ENCODE assay signal across 10 cellular contexts in the genomic region with DNA sequence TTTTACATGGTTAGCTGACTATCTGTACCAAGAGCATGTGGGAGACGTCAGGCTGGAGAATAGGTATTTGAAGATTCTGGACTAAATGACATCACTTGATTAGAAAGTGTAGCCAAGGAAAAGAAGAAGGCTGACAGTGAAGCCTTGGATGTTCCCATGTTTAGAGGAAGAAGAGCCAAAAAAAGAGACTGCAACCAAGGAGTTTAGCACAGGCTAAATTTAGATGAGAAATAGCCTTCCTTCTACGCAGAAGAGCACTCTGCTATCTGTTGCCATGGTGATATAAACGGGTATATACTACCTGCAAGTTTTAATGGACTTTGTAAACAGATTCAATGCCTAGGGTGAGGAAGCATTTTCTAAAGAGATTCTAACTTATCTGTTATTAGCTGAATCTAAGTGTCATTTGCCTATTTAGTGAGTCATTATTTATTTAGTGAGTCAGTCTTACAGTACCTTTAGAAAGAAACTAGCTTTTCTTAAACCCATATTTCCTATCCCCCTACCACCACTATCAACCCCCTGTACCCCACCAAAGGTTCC.
DNase-seq lines count a peak whose midpoint lies in the region; ATAC-seq and TF ChIP-seq lines count a peak whose summit lies in the region.
"Had no signal": no experiment of that assay in that cellular context is flagged by ENCODE, and none has a peak within 500 bp of the region (broad histone marks: within the 10 kb centered on the region; RNA-seq: fewer than 3 reads in every experiment).

No MANE protein-coding gene starts in this region.

- no peak overlapping the region for H3K4me3 ChIP-seq in stomach

- TF ChIP-seq POLR2A in stomach (IDR thresholded peaks at IDR 0.05) = no peak

- no peak for TF ChIP-seq EP300 in stomach (IDR thresholded peaks at IDR 0.05)

- no peaks in the 10 kb centered on the region for H3K36me3 ChIP-seq in stomach

- POLR2A ChIA-PET in activated CD4-positive, alpha-beta T cell treated with anti-CD3 and anti-CD28 coated beads for 36 hours (lab: Charles Lee) = no interaction called here
- POLR2A ChIA-PET in activated CD4-positive, alpha-beta T cell treated with anti-CD3 and anti-CD28 coated beads, Interleukin-2, amount 10 ng/mL, durations not matched to agents 7 days and 5 days (lab: Charles Lee) = no interaction called here

- H3K27ac ChIP-seq in stomach = peak overlapping the region in 3 of 5 donors; percentile 3 to 51 (median 35)

- intact Hi-C loops in activated CD4-positive, alpha-beta T cell treated with anti-CD3 and anti-CD28 coated beads for 36 hours (cut with DNase I, micrococcal nuclease) = loop anchor here in 1 of 2 experiments (5.0 kb wide), 1 partner anchor 74 kb away; no protein-coding TSS in a partner anchor
- intact Hi-C loops in stomach (cut with DNase I; ENCODE audit: low total_unique reads) = no loop called here

- no peaks in the 10 kb centered on the region for H3K27me3 ChIP-seq in stomach

- H3K4me3 Mint-ChIP-seq in activated CD4-positive, alpha-beta T cell treated with anti-CD3 and anti-CD28 coated beads for 36 hours = no peak overlapping the region
- H3K4me3 Mint-ChIP-seq in activated CD4-positive, alpha-beta T cell treated with anti-CD3 and anti-CD28 coated beads, Interleukin-2, amount 10 ng/mL, durations not matched to agents 7 days and 5 days = no peak overlapping the region
- peak overlapping the region; percentile 56 for H3K4me3 Mint-ChIP-seq in glutamatergic neuron (ENCODE audit: unreplicated experiment)
- H3K4me3 Mint-ChIP-seq: central memory CD8-positive, alpha-beta T cell had no signal

- H3K9me3 Mint-ChIP-seq in activated CD4-positive, alpha-beta T cell treated with anti-CD3 and anti-CD28 coated beads for 36 hours (ENCODE audit: low read depth) = no peaks in the 10 kb centered on the region
- peaks cover 3% of the 10 kb centered on the region for H3K9me3 Mint-ChIP-seq in activated CD4-positive, alpha-beta T cell treated with anti-CD3 and anti-CD28 coated beads, Interleukin-2, amount 10 ng/mL, durations not matched to agents 7 days and 5 days
- H3K9me3 Mint-ChIP-seq in glutamatergic neuron (ENCODE audit: unreplicated experiment) = peaks cover 13% of the 10 kb centered on the region
- H3K9me3 Mint-ChIP-seq: central memory CD8-positive, alpha-beta T cell had no signal

- no peak for ATAC-seq in activated CD4-positive, alpha-beta T cell treated with anti-CD3 and anti-CD28 coated beads for 36 hours
- ATAC-seq in SK-N-SH treated with all-trans-retinoic acid at 6 μM for 48 hours = peak; percentile 32
- no peak for ATAC-seq in HG03442 (IDR thresholded peaks at IDR 0.05; ENCODE audit: unreplicated experiment)

- H3K27me3 Mint-ChIP-seq in activated CD4-positive, alpha-beta T cell treated with anti-CD3 and anti-CD28 coated beads for 36 hours = no peaks in the 10 kb centered on the region
- no peaks in the 10 kb centered on the region for H3K27me3 Mint-ChIP-seq in activated CD4-positive, alpha-beta T cell treated with anti-CD3 and anti-CD28 coated beads, Interleukin-2, amount 10 ng/mL, durations not matched to agents 7 days and 5 days
- peaks cover 8% of the 10 kb centered on the region for H3K27me3 Mint-ChIP-seq in glutamatergic neuron (ENCODE audit: unreplicated experiment)
- H3K27me3 Mint-ChIP-seq: central memory CD8-positive, alpha-beta T cell had no signal

- H3K4me1 ChIP-seq in stomach = peaks cover 0 to 52% (median 27%) of the 10 kb centered on the region in 4 donors

- TF ChIP-seq CTCF in glutamatergic neuron (IDR thresholded peaks at IDR 0.05; ENCODE audit: partially characterized antibody, unreplicated experiment) (no peak), stomach (IDR thresholded peaks at IDR 0.05) (no peak)

- peak overlapping the region; percentile 77 for H3K27ac Mint-ChIP-seq in activated CD4-positive, alpha-beta T cell treated with anti-CD3 and anti-CD28 coated beads for 36 hours
- H3K27ac Mint-ChIP-seq in activated CD4-positive, alpha-beta T cell treated with anti-CD3 and anti-CD28 coated beads, Interleukin-2, amount 10 ng/mL, durations not matched to agents 7 days and 5 days = no peak overlapping the region
- H3K27ac Mint-ChIP-seq in glutamatergic neuron (ENCODE audit: unreplicated experiment) = peak overlapping the region; percentile 100

- no peak for DNase-seq in activated CD4-positive, alpha-beta T cell treated with anti-CD3 and anti-CD28 coated beads for 36 hours
- DNase-seq in activated CD4-positive, alpha-beta T cell treated with anti-CD3 and anti-CD28 coated beads, Interleukin-2, amount 10 ng/mL, durations not matched to agents 7 days and 5 days = no peak
- DNase-seq in glutamatergic neuron (no peak), stomach (no peak), 8988T (no peak), activated T-cell treated with anti-CD3 and anti-CD28 coated beads for 4 hours (no peak)
- DNase-seq: OCI-M1 had no signal

- peaks cover 73% of the 10 kb centered on the region for H3K4me1 Mint-ChIP-seq in activated CD4-positive, alpha-beta T cell treated with anti-CD3 and anti-CD28 coated beads for 36 hours
- peaks cover 53% of the 10 kb centered on the region for H3K4me1 Mint-ChIP-seq in activated CD4-positive, alpha-beta T cell treated with anti-CD3 and anti-CD28 coated beads, Interleukin-2, amount 10 ng/mL, durations not matched to agents 7 days and 5 days
- peaks cover 63% of the 10 kb centered on the region for H3K4me1 Mint-ChIP-seq in glutamatergic neuron (ENCODE audit: low read depth, unreplicated experiment)

- CTCF ChIA-PET in activated CD4-positive, alpha-beta T cell treated with anti-CD3 and anti-CD28 coated beads for 36 hours (lab: Charles Lee) = interaction anchor here (0.5 to 1.6 kb wide), 11 partner anchors 8 to 290 kb away, joined by 3 to 5 read pairs (median 3); no protein-coding TSS in a partner anchor
- CTCF ChIA-PET in activated CD4-positive, alpha-beta T cell treated with anti-CD3 and anti-CD28 coated beads, Interleukin-2, amount 10 ng/mL, durations not matched to agents 7 days and 5 days (lab: Charles Lee) = interaction anchor here (0.9 to 2.3 kb wide), 7 partner anchors 10 to 151 kb away, joined by 3 to 6 read pairs (median 5); no protein-coding TSS in a partner anchor

- H3K9me3 ChIP-seq in stomach = no peaks in the 10 kb centered on the region

- 14 to 29% (median 27%) methylated on average over 3 of the region's 3 CpGs for WGBS in stomach, 5 donors

- H3K36me3 Mint-ChIP-seq in activated CD4-positive, alpha-beta T cell treated with anti-CD3 and anti-CD28 coated beads for 36 hours (ENCODE audit: low read depth) = peaks cover 48% of the 10 kb centered on the region
- peaks cover 61% of the 10 kb centered on the region for H3K36me3 Mint-ChIP-seq in activated CD4-positive, alpha-beta T cell treated with anti-CD3 and anti-CD28 coated beads, Interleukin-2, amount 10 ng/mL, durations not matched to agents 7 days and 5 days (ENCODE audit: low read depth)
- H3K36me3 Mint-ChIP-seq in glutamatergic neuron (ENCODE audit: unreplicated experiment) = no peaks in the 10 kb centered on the region

TF ChIP-seq in SK-N-SH treated with all-trans-retinoic acid at 6 μM for 48 hours, 23 proteins besides CTCF, POLR2A, EP300 and RAD21 (continues in another document):
- TF ChIP-seq TOX (CRISPR knock-in tag; IDR thresholded peaks at IDR 0.05; ENCODE audit: borderline replicate concordance) (no peak), BACH2 (CRISPR knock-in tag; IDR thresholded peaks at IDR 0.05; ENCODE audit: borderline replicate concordance) (no peak), RARB (CRISPR knock-in tag; IDR thresholded peaks at IDR 0.05) (no peak)
- TF ChIP-seq, protein P1, sequence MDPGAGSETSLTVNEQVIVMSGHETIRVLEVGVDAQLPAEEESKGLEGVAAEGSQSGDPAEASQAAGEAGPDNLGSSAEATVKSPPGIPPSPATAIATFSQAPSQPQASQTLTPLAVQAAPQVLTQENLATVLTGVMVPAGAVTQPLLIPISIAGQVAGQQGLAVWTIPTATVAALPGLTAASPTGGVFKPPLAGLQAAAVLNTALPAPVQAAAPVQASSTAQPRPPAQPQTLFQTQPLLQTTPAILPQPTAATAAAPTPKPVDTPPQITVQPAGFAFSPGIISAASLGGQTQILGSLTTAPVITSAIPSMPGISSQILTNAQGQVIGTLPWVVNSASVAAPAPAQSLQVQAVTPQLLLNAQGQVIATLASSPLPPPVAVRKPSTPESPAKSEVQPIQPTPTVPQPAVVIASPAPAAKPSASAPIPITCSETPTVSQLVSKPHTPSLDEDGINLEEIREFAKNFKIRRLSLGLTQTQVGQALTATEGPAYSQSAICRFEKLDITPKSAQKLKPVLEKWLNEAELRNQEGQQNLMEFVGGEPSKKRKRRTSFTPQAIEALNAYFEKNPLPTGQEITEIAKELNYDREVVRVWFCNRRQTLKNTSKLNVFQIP (CRISPR knock-in tag; IDR thresholded peaks at IDR 0.05; ENCODE audit: borderline replicate concordance, low read depth) = no peak
- TF ChIP-seq, protein P2, sequence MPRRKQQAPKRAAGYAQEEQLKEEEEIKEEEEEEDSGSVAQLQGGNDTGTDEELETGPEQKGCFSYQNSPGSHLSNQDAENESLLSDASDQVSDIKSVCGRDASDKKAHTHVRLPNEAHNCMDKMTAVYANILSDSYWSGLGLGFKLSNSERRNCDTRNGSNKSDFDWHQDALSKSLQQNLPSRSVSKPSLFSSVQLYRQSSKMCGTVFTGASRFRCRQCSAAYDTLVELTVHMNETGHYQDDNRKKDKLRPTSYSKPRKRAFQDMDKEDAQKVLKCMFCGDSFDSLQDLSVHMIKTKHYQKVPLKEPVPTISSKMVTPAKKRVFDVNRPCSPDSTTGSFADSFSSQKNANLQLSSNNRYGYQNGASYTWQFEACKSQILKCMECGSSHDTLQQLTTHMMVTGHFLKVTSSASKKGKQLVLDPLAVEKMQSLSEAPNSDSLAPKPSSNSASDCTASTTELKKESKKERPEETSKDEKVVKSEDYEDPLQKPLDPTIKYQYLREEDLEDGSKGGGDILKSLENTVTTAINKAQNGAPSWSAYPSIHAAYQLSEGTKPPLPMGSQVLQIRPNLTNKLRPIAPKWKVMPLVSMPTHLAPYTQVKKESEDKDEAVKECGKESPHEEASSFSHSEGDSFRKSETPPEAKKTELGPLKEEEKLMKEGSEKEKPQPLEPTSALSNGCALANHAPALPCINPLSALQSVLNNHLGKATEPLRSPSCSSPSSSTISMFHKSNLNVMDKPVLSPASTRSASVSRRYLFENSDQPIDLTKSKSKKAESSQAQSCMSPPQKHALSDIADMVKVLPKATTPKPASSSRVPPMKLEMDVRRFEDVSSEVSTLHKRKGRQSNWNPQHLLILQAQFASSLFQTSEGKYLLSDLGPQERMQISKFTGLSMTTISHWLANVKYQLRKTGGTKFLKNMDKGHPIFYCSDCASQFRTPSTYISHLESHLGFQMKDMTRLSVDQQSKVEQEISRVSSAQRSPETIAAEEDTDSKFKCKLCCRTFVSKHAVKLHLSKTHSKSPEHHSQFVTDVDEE (CRISPR knock-in tag; IDR thresholded peaks at IDR 0.05) = no peak
